9 cellular contexts compared by ENCODE assay signal in the genomic region with DNA sequence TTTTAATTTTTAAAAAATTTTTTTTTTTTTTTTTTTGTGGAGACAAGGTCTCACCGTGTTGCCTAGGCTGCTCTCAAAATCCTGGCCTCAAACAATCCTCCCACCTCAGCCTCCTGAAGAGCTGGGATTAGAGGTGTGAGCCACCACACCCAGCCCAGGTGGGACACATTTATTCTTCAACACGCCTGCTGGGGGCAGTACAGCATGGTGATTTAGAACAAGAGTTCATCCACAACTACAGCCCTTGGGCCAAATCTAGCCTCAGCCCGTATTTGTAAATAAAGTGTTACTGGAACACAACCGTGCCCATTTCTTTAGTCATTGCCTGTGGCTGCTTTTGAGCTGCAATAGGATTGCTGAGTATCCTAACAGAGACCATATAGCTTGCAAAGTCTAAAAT.
DNase-seq lines count a peak whose midpoint lies in the region; ATAC-seq, FAIRE-seq and TF ChIP-seq lines count a peak whose summit lies in the region.
"Had no signal": no experiment of that assay in that cellular context is flagged by ENCODE, and none has a peak within 500 bp of the region (broad histone marks: within the 10 kb centered on the region; RNA-seq: fewer than 3 reads in every experiment).

No MANE protein-coding gene starts in this region.

- DNase-seq in D341Med (ENCODE audit: low spot score), result peak; percentile 48
- peak; percentile 32 for DNase-seq in HCEC 1CT
- DNase-seq in SW480 (ENCODE audit: low spot score), result peak; percentile 22
- peak; percentile 52 for DNase-seq in iPS-NIHi11 (ENCODE audit: low spot score)
- no peak for DNase-seq in AML-193 (lab: John Stamatoyannopoulos, UW)
- DNase-seq in GM12891 (ENCODE audit: insufficient read length, low spot score), result no peak
- no peak for DNase-seq in Peyer's patch

- H3K9me3 ChIP-seq in Peyer's patch, result no peaks in the 10 kb centered on the region

- H3K27ac ChIP-seq in Peyer's patch, result no peak overlapping the region
- H3K27ac ChIP-seq: SK-N-MC had no signal

- FAIRE-seq in GM12891 (lab: Jason Lieb, UNC), result no peak

- H3K36me3 ChIP-seq in Peyer's patch, result no peaks in the 10 kb centered on the region

- TF ChIP-seq CTCF in Peyer's patch (IDR thresholded peaks at IDR 0.05), result peak in 2 of 6 experiments; percentile 11 to 23

- no peaks in the 10 kb centered on the region for H3K27me3 ChIP-seq in Peyer's patch

- no peaks in the 10 kb centered on the region for H3K4me1 ChIP-seq in Peyer's patch

- no peak for TF ChIP-seq POLR2A in GM12891 (IDR thresholded peaks at IDR 0.05; ENCODE audit: low read depth, low read length)
- TF ChIP-seq POLR2A in Peyer's patch (IDR thresholded peaks at IDR 0.05), result no peak

- no peak for ATAC-seq in GM18519 (IDR thresholded peaks at IDR 0.05; ENCODE audit: low FRiP score, unreplicated experiment)

- no peak overlapping the region for H3K4me3 ChIP-seq in Peyer's patch
- H3K4me3 ChIP-seq: SK-N-MC had no signal

TF ChIP-seq in GM12891, 5 proteins besides CTCF, POLR2A, EP300 and RAD21:
- TF ChIP-seq TAF1 (IDR thresholded peaks at IDR 0.05; ENCODE audit: low read depth, low read length) (no peak), POLR2AphosphoS5 (IDR thresholded peaks at IDR 0.05; ENCODE audit: low read depth, low read length) (no peak), PAX5 (IDR thresholded peaks at IDR 0.05; ENCODE audit: insufficient read depth, low read length, severe bottlenecking) (no peak), SPI1 (IDR thresholded peaks at IDR 0.05; ENCODE audit: low read depth, low read length) (no peak), POU2F2 (IDR thresholded peaks at IDR 0.05; ENCODE audit: low read depth, low read length) (no peak)

Comparison
In these comparisons a context has a peak if more than half of its experiments do, and no peak if none do; other contexts are left out.
1. DNase-seq: peak in D341Med (single experiment), HCEC 1CT (single experiment), SW480 (single experiment) and iPS-NIHi11 (single experiment); none in AML-193 (0 of 2), GM12891 (single experiment) and Peyer's patch (0 of 3).